In genomic region chr2:8737571-8738175, GRCh38 we compare ENCODE assay signal across 20 cellular contexts. TPM values are rescaled to one million over a fixed set of nuclear protein-coding genes. Genes with fewer than 3 reads are reported as not detected.
DNase-seq lines count a peak whose midpoint lies in the region; FAIRE-seq and TF ChIP-seq lines count a peak whose summit lies in the region.
"Had no signal": no experiment of that assay in that cellular context is flagged by ENCODE, and none has a peak within 500 bp of the region (broad histone marks: within the 10 kb centered on the region; RNA-seq: fewer than 3 reads in every experiment).

No MANE protein-coding gene starts in this region.

- no peak overlapping the region for H3K4me3 ChIP-seq in fibroblast of villous mesenchyme (ENCODE audit: low read depth, low read length)
- H3K4me3 ChIP-seq: Peyer's patch had no signal

- DNase-seq in ELR (ENCODE audit: low read depth): peak; percentile 11
- DNase-seq in fibroblast of villous mesenchyme (ENCODE audit: low read depth): peak; percentile 62
- DNase-seq in SIG-M5 (lab: John Stamatoyannopoulos, UW): no peak
- DNase-seq in NCI-H345 (lab: John Stamatoyannopoulos, UW): no peak
- DNase-seq in H54 (ENCODE audit: insufficient read length, low spot score): no peak
- no peak for DNase-seq in NCI-H774 (lab: John Stamatoyannopoulos, UW)
- DNase-seq: activated gamma-delta T cell treated with Interleukin-2 at 50 U/mL for 16 hours, amniotic stem cell, GOT3, left ventricle myocardium superior, NCI-H2081 treated with DMSO at 0.1 percent for 48 hours, NCI-H446 treated with DMSO at 0.1 percent for 48 hours, Peyer's patch, posterior cingulate gyrus, T-helper 17 cell, WERI-Rb-1 had no signal

- no peak for TF ChIP-seq CTCF in fibroblast of villous mesenchyme (IDR thresholded peaks at IDR 0.05; ENCODE audit: insufficient read depth, low read depth, low read length)

- peak; percentile 11 for FAIRE-seq in A204.1 (lab: Jason Lieb, UNC)
- peak; percentile 9 for FAIRE-seq in TTC549 (lab: Jason Lieb, UNC)
- FAIRE-seq in H54 (lab: Jason Lieb, UNC): no peak
- FAIRE-seq: endothelial cell of umbilical vein, GM12892 had no signal

- TF ChIP-seq POLR2A in H54 (IDR thresholded peaks at IDR 0.05; ENCODE audit: low read depth, low read length): no peak

RNA-seq across cellular contexts. Expression of gene ID2, which starts 55.8 kb away (rescaled TPM):
- total RNA-seq in fibroblast of villous mesenchyme: 31.2 and 118 TPM in 2 replicates

Comparison
In these comparisons a context has a peak if more than half of its experiments do, and no peak if none do; other contexts are left out.
1. DNase-seq: peak in ELR (single experiment) and fibroblast of villous mesenchyme (single experiment); none in SIG-M5 (single experiment), NCI-H345 (single experiment), H54 (single experiment) and NCI-H774 (single experiment).